In genomic region chr6:57075092-57075491, GRCh38 we compare ENCODE assay signal across 15 cellular contexts.
"Had no signal": no experiment of that assay in that cellular context is flagged by ENCODE, and none has a peak within 500 bp of the region (broad histone marks: within the 10 kb centered on the region; RNA-seq: fewer than 3 reads in every experiment).

No MANE protein-coding gene starts in this region.

- DNase-seq: activated CD4-positive, alpha-beta T cell treated with anti-CD3 and anti-CD28 coated beads for 1 hour; activated T-cell treated with anti-CD3 and anti-CD28 coated beads, Interleukin-2, amount 50 U/mL, for 1 hour; adrenal gland; cerebellar nuclear complex; cortex of kidney; heart left ventricle; left colon; ovary; spleen; stimulated activated CD4-positive, alpha-beta T cell treated with anti-CD3 and anti-CD28 coated beads, Interleukin-4, amount 100 ng/mL, for 24 hours; stimulated activated naive CD8-positive, alpha-beta T cell treated with anti-CD3 and anti-CD28 coated beads, Interleukin-15, Interleukin-2, amounts not matched to agents 100 U/mL and 50 U/mL, for 24 hours; upper lobe of right lung had no signal

- H3K4me3 ChIP-seq: adrenal gland, heart left ventricle, ovary, prostate gland, spleen, upper lobe of right lung had no signal

- H3K27me3 ChIP-seq: adrenal gland, heart left ventricle, neutrophil, ovary, spleen, upper lobe of right lung had no signal

- H3K9me3 ChIP-seq: adrenal gland, neutrophil, ovary, prostate gland, upper lobe of right lung had no signal

- H3K4me1 ChIP-seq: adrenal gland, heart left ventricle, prostate gland, spleen, upper lobe of right lung had no signal

- ATAC-seq: heart left ventricle; left colon; stimulated activated naive CD8-positive, alpha-beta T cell treated with anti-CD3 and anti-CD28 coated beads, Interleukin-15, Interleukin-2, amounts not matched to agents 100 U/mL and 50 U/mL, for 24 hours; upper lobe of right lung had no signal

- H3K27ac ChIP-seq: adrenal gland, epithelial cell of prostate, heart left ventricle, neutrophil, ovary, prostate gland, spleen, upper lobe of right lung had no signal

- H3K36me3 ChIP-seq: neutrophil, ovary, prostate gland, upper lobe of right lung had no signal
